ENCODE assay signal across 19 cellular contexts in genomic region chr5:112668016-112668415, GRCh38.
DNase-seq lines count a peak whose midpoint lies in the region; ATAC-seq and TF ChIP-seq lines count a peak whose summit lies in the region.
"Had no signal": no experiment of that assay in that cellular context is flagged by ENCODE, and none has a peak within 500 bp of the region (broad histone marks: within the 10 kb centered on the region; RNA-seq: fewer than 3 reads in every experiment).

No MANE protein-coding gene starts in this region.

- H3K4ac ChIP-seq in mesendoderm (ENCODE audit: low read depth, low read length) = no peak overlapping the region

- H3K4me2 ChIP-seq in HCT116 (ENCODE audit: low read length) (no peak overlapping the region), mesendoderm (ENCODE audit: low read length) (no peak overlapping the region), Karpas-422 (ENCODE audit: low read depth, low read length, poor library complexity, severe bottlenecking) (no peak overlapping the region)

- H2AFZ ChIP-seq in HCT116 (ENCODE audit: low read depth, low read length, poor library complexity, severe bottlenecking) (no peak overlapping the region), Karpas-422 (ENCODE audit: low read length) (no peak overlapping the region)

- H2BK15ac ChIP-seq in mesendoderm (replicated peaks; ENCODE audit: low read depth) = no peak overlapping the region

- no peak for TF ChIP-seq RAD21 in HCT116 (IDR thresholded peaks at IDR 0.05; ENCODE audit: low read depth)

- CTCF ChIA-PET in HCT116 (lab: Charles Lee) = no interaction called here

- POLR2A ChIA-PET in HCT116 (lab: Charles Lee) = no interaction called here

- no peaks in the 10 kb centered on the region for H4K20me1 ChIP-seq in HCT116 (ENCODE audit: insufficient read depth)
- H4K20me1 ChIP-seq in Karpas-422 (ENCODE audit: insufficient read depth, low read depth, low read length) = no peaks in the 10 kb centered on the region

- no peaks in the 10 kb centered on the region for H3K36me3 ChIP-seq in HCT116 (ENCODE audit: control insufficient read depth in 1 of 2, insufficient read depth in 2 of 2, low read length in 2 of 2)
- no peaks in the 10 kb centered on the region for H3K36me3 ChIP-seq in RWPE2 (ENCODE audit: low read depth)
- H3K36me3 ChIP-seq in mesendoderm (ENCODE audit: control insufficient read depth, insufficient read depth, low read length) = no peaks in the 10 kb centered on the region
- H3K36me3 ChIP-seq in Karpas-422 (ENCODE audit: insufficient read depth, low read length) = no peaks in the 10 kb centered on the region

- H3K36me3 Mint-ChIP-seq in T-helper 2 cell treated with Interferon-gamma antibody and Interleukin-4, amounts not matched to agents 5 μg/mL and 100 μg/mL, for 36 hours (ENCODE audit: low read depth) = no peaks in the 10 kb centered on the region
- H3K36me3 Mint-ChIP-seq: CD4-positive, alpha-beta memory T cell had no signal

- no peak overlapping the region for H3K4me3 ChIP-seq in HCT116 (replicated peaks in 1 of 2; ENCODE audit: low read depth in 1 of 2, low read length in 2 of 2)
- H3K4me3 ChIP-seq in RWPE2 (ENCODE audit: severe bottlenecking) = no peak overlapping the region
- no peak overlapping the region for H3K4me3 ChIP-seq in fibroblast of villous mesenchyme (ENCODE audit: low read depth, low read length)
- no peak overlapping the region for H3K4me3 ChIP-seq in mesendoderm (ENCODE audit: low read length)
- H3K4me3 ChIP-seq in Karpas-422 (ENCODE audit: low read length) = no peak overlapping the region

- no peak overlapping the region for H4K8ac ChIP-seq in mesendoderm (ENCODE audit: low read depth, low read length)

- WGBS in mesendoderm (ENCODE audit: extremely low coverage, insufficient coverage, low lambda C conversion rate) = no CpG with 5 or more reads among the region's 4 CpGs

- H3K27ac ChIP-seq in HCT116 (ENCODE audit: low read depth, low read length) = no peak overlapping the region
- H3K27ac ChIP-seq in RWPE2 (ENCODE audit: poor library complexity, severe bottlenecking) = no peak overlapping the region
- H3K27ac ChIP-seq in mesendoderm (ENCODE audit: low read depth, low read length) = no peak overlapping the region
- H3K27ac ChIP-seq in Karpas-422 (ENCODE audit: low read length) = no peak overlapping the region

- no peak overlapping the region for H3K18ac ChIP-seq in mesendoderm (ENCODE audit: low read length)

- no peak overlapping the region for H2BK5ac ChIP-seq in mesendoderm (ENCODE audit: low read length)

- intact Hi-C loops in HCT116 (cut with micrococcal nuclease) = no loop called here

- RAD21 ChIA-PET in HCT116 (lab: Charles Lee; ENCODE audit: low non-redundant PET in 1 of 2, low total read pairs in 2 of 2, uncharacterized antibody in 2 of 2, unreplicated experiment in 2 of 2) = no interaction called here

- no peaks in the 10 kb centered on the region for H3K9me3 Mint-ChIP-seq in T-helper 2 cell treated with Interferon-gamma antibody and Interleukin-4, amounts not matched to agents 5 μg/mL and 100 μg/mL, for 36 hours
- H3K9me3 Mint-ChIP-seq: CD4-positive, alpha-beta memory T cell; T-helper 1 cell treated with Interleukin-12 subunit alpha and Interleukin-12 subunit beta and Interleukin-4 antibody, amounts not matched to agents 30 μg/mL and 1 μg/mL, for 36 hours had no signal

- no peak overlapping the region for H2BK120ac ChIP-seq in mesendoderm (ENCODE audit: low read depth, low read length)

- H3K9me3 ChIP-seq in HCT116 (ENCODE audit: control insufficient read depth in 1 of 2, insufficient read depth in 1 of 2, low read depth in 1 of 2, low read length in 2 of 2) (no peaks in the 10 kb centered on the region), RWPE2 (ENCODE audit: severe bottlenecking) (no peaks in the 10 kb centered on the region), Karpas-422 (ENCODE audit: low read length) (no peaks in the 10 kb centered on the region)

- H3K9ac ChIP-seq in HCT116 (ENCODE audit: low read length) (no peak overlapping the region), mesendoderm (ENCODE audit: low read length) (no peak overlapping the region), Karpas-422 (ENCODE audit: low read length) (no peak overlapping the region)

- H3K4me3 Mint-ChIP-seq in T-helper 2 cell treated with Interferon-gamma antibody and Interleukin-4, amounts not matched to agents 5 μg/mL and 100 μg/mL, for 36 hours = no peak overlapping the region
- H3K4me3 Mint-ChIP-seq: CD4-positive, alpha-beta memory T cell; T-helper 1 cell treated with Interleukin-12 subunit alpha and Interleukin-12 subunit beta and Interleukin-4 antibody, amounts not matched to agents 30 μg/mL and 1 μg/mL, for 36 hours had no signal

- peak; percentile 42; the same call in 1 of the 2 replicates for ATAC-seq in HCT116
- ATAC-seq in RWPE2 (ENCODE audit: low read depth) = peak; percentile 58; the same call in 1 of the 3 replicates
- no peak for ATAC-seq in GM18873 (IDR thresholded peaks at IDR 0.05; ENCODE audit: low FRiP score, unreplicated experiment)
- ATAC-seq: SK-N-SH treated with all-trans-retinoic acid at 6 μM for 48 hours had no signal

- no peak overlapping the region for H2AK5ac ChIP-seq in mesendoderm (ENCODE audit: low read length)

- H3K4me1 ChIP-seq in HCT116 (ENCODE audit: control insufficient read depth in 1 of 2, insufficient read depth in 2 of 2, low read length in 2 of 2) (no peaks in the 10 kb centered on the region), RWPE2 (ENCODE audit: insufficient read depth, poor library complexity, severe bottlenecking) (no peaks in the 10 kb centered on the region), mesendoderm (ENCODE audit: control insufficient read depth, low read depth, low read length) (no peaks in the 10 kb centered on the region), Karpas-422 (ENCODE audit: low read length) (peaks cover 27% of the 10 kb centered on the region)

- H4K5ac ChIP-seq in mesendoderm (ENCODE audit: low read length) = no peak overlapping the region

- no peaks in the 10 kb centered on the region for H3K27me3 ChIP-seq in HCT116 (ENCODE audit: insufficient read depth, low read length)
- H3K27me3 ChIP-seq in RWPE2 (ENCODE audit: insufficient read depth, poor library complexity, severe bottlenecking) = peaks cover 7% of the 10 kb centered on the region
- H3K27me3 ChIP-seq in mesendoderm (ENCODE audit: insufficient read depth, low read length, poor library complexity) = no peaks in the 10 kb centered on the region
- no peaks in the 10 kb centered on the region for H3K27me3 ChIP-seq in Karpas-422 (ENCODE audit: low read length)

- BruUV-seq in HCT116 (replicated peaks; lab: Mats Ljungman, UMichigan) = no TSS peak

- H3K9me2 ChIP-seq in HCT116 (ENCODE audit: insufficient read depth) (no peaks in the 10 kb centered on the region), Karpas-422 (replicated peaks; ENCODE audit: insufficient read depth, low read length) (no peaks in the 10 kb centered on the region)

- no peaks in the 10 kb centered on the region for H3K79me1 ChIP-seq in mesendoderm (ENCODE audit: low read length)

- DNase-seq in EH (ENCODE audit: low read depth) (peak; percentile 16), HCT116 (ENCODE audit: low read depth, low spot score) (no peak), RWPE2 (ENCODE audit: low spot score) (no peak), fibroblast of villous mesenchyme (ENCODE audit: low read depth) (peak; percentile 61), mesendoderm (no peak), Karpas-422 (no peak)
- no peak for DNase-seq in T-helper 2 cell treated with Interferon-gamma antibody and Interleukin-4, amounts not matched to agents 5 μg/mL and 100 μg/mL, for 36 hours (ENCODE audit: low spot score)
- DNase-seq: Calu3; CD4-positive, alpha-beta memory T cell; DMS79; GDM1; MV-4-11; NCI-H1417 treated with DMSO at 0.1 percent for 48 hours; NCI-H1930; NCI-H510A; SHP77 treated with DMSO at 0.1 percent for 48 hours had no signal

- H3K27ac Mint-ChIP-seq in T-helper 2 cell treated with Interferon-gamma antibody and Interleukin-4, amounts not matched to agents 5 μg/mL and 100 μg/mL, for 36 hours = no peak overlapping the region
- H3K27ac Mint-ChIP-seq: CD4-positive, alpha-beta memory T cell; T-helper 1 cell treated with Interleukin-12 subunit alpha and Interleukin-12 subunit beta and Interleukin-4 antibody, amounts not matched to agents 30 μg/mL and 1 μg/mL, for 36 hours had no signal

- no peak overlapping the region for H3K56ac ChIP-seq in mesendoderm (ENCODE audit: low read length)

- TF ChIP-seq CTCF in HCT116 (IDR thresholded peaks at IDR 0.05 in 2 of 3, conservative IDR thresholded peaks at IDR 0.05 in 1 of 3; ENCODE audit: borderline replicate concordance in 1 of 3, insufficient read depth in 1 of 3, low read depth in 2 of 3, low read length in 2 of 3) = no peak
- TF ChIP-seq CTCF in RWPE2 (IDR thresholded peaks at IDR 0.05; ENCODE audit: poor library complexity, severe bottlenecking) = no peak
- no peak for TF ChIP-seq CTCF in fibroblast of villous mesenchyme (IDR thresholded peaks at IDR 0.05; ENCODE audit: insufficient read depth, low read depth, low read length)

- no peak for TF ChIP-seq POLR2A in HCT116 (IDR thresholded peaks at IDR 0.05; ENCODE audit: borderline replicate concordance, extremely low read depth, insufficient read depth, insufficient read length)

- no peaks in the 10 kb centered on the region for H3K4me1 Mint-ChIP-seq in T-helper 2 cell treated with Interferon-gamma antibody and Interleukin-4, amounts not matched to agents 5 μg/mL and 100 μg/mL, for 36 hours (ENCODE audit: low read depth)
- H3K4me1 Mint-ChIP-seq: CD4-positive, alpha-beta memory T cell had no signal

- H3K23ac ChIP-seq in mesendoderm (ENCODE audit: low read length) = no peak overlapping the region

- H3K79me2 ChIP-seq in HCT116 (ENCODE audit: insufficient read depth, low read length) (no peaks in the 10 kb centered on the region), mesendoderm (ENCODE audit: control insufficient read depth, insufficient read depth, low read length) (no peaks in the 10 kb centered on the region), Karpas-422 (ENCODE audit: low read length) (no peaks in the 10 kb centered on the region)

- peaks cover 15% of the 10 kb centered on the region for H3K27me3 Mint-ChIP-seq in T-helper 2 cell treated with Interferon-gamma antibody and Interleukin-4, amounts not matched to agents 5 μg/mL and 100 μg/mL, for 36 hours (ENCODE audit: low read depth)

TF ChIP-seq in HCT116, 20 proteins besides CTCF, POLR2A, EP300 and RAD21:
- TF ChIP-seq CBX3 (IDR thresholded peaks at IDR 0.05; ENCODE audit: low read depth) = no peak

Comparison
In these comparisons a context has a peak if more than half of its experiments do, and no peak if none do; other contexts are left out.
1. DNase-seq: peak in EH (single experiment) and fibroblast of villous mesenchyme (single experiment); none in HCT116 (single experiment), RWPE2 (single experiment), T-helper 2 cell treated with Interferon-gamma antibody and Interleukin-4, amounts not matched to agents 5 μg/mL and 100 μg/mL, for 36 hours (single experiment), mesendoderm (single experiment) and Karpas-422 (single experiment).